18 cellular contexts compared by ENCODE assay signal in genomic region chr6:165817771-165818170, GRCh38.
DNase-seq lines count a peak whose midpoint lies in the region; ATAC-seq, FAIRE-seq and TF ChIP-seq lines count a peak whose summit lies in the region.
"Had no signal": no experiment of that assay in that cellular context is flagged by ENCODE, and none has a peak within 500 bp of the region (broad histone marks: within the 10 kb centered on the region; RNA-seq: fewer than 3 reads in every experiment).

No MANE protein-coding gene starts in this region.

- WGBS in H9 (ENCODE audit: extremely low coverage, insufficient read length, low lambda C conversion rate): no CpG with 5 or more reads among the region's 7 CpGs
- WGBS in H1 (ENCODE audit: extremely low coverage in 1 of 2, insufficient coverage in 1 of 2, insufficient read length in 1 of 2, insufficient replicate concordance in 2 of 2, low coverage in 1 of 2, low lambda C conversion rate in 2 of 2, missing lambda C conversion rate in 1 of 2), 2 experiments: 70% methylated on average over 7 of the region's 7 CpGs; no CpG with 5 or more reads in 1 of the 2 experiments
- WGBS in neuronal stem cell (ENCODE audit: extremely low coverage in 2 of 2, insufficient read length in 2 of 2, insufficient replicate concordance in 1 of 2), 2 donors: no CpG with 5 or more reads among the region's 7 CpGs

- H4K8ac ChIP-seq in H9 (replicated peaks; ENCODE audit: insufficient read length, low read depth, low read length): no peak overlapping the region
- H4K8ac ChIP-seq in H1 (ENCODE audit: extremely low read depth, insufficient read depth, low read length): no peak overlapping the region
- no peak overlapping the region for H4K8ac ChIP-seq in neuronal stem cell (ENCODE audit: low read depth, low read length)

- TF ChIP-seq CTCF in H9 (conservative IDR thresholded peaks at IDR 0.05) (no peak), H1 (IDR thresholded peaks at IDR 0.05; ENCODE audit: control extremely low read depth in 1 of 3, insufficient read depth in 1 of 3, low read depth in 1 of 3, low read length in 3 of 3) (no peak)

- intact Hi-C loops in activated T-helper 2 cell treated with anti-CD3 and anti-CD28 coated beads, Interferon-gamma antibody, Interleukin-2, Interleukin-4, amounts not matched to agents 10 μg/mL and 5 μg/mL and 100 μg/mL, durations not matched to agents 14 hours and 24 hours and 36 hours (cut with micrococcal nuclease): no loop called here

- no peak overlapping the region for H3K4me2 ChIP-seq in H9 (ENCODE audit: insufficient read depth, insufficient read length, low read length)
- H3K4me2 ChIP-seq in H1 (ENCODE audit: insufficient read depth in 1 of 2, low read depth in 2 of 2, low read length in 2 of 2): peak overlapping the region; percentile 39 to 48; a peak in 3 of 4 replicates
- no peak overlapping the region for H3K4me2 ChIP-seq in neuronal stem cell (ENCODE audit: insufficient read depth, low read length, poor library complexity, severe bottlenecking)
- H3K4me2 ChIP-seq: BLaER1 had no signal

- H4K5ac ChIP-seq in H9 (ENCODE audit: insufficient read length, low read depth, low read length): peak overlapping the region; percentile 69
- peak overlapping the region; percentile 25 for H4K5ac ChIP-seq in H1 (ENCODE audit: insufficient read length, low read depth, low read length)

- no peaks in the 10 kb centered on the region for H3K9me3 ChIP-seq in H9 (ENCODE audit: control insufficient read depth, low read depth, low read length)
- no peaks in the 10 kb centered on the region for H3K9me3 ChIP-seq in H1 (ENCODE audit: insufficient read depth in 2 of 2, low read depth in 1 of 2, low read length in 1 of 2)
- no peaks in the 10 kb centered on the region for H3K9me3 ChIP-seq in neuronal stem cell (replicated peaks in 1 of 2; ENCODE audit: control insufficient read depth in 2 of 2, insufficient read depth in 1 of 2, low read depth in 1 of 2, low read length in 2 of 2)
- H3K9me3 ChIP-seq: BLaER1 had no signal

- DNase-seq in H9: no peak
- DNase-seq in H1 (ENCODE audit: low read depth in 1 of 2, low spot score in 2 of 2): no peak
- no peak for DNase-seq in neuronal stem cell (ENCODE audit: low spot score)
- DNase-seq in H54 (ENCODE audit: insufficient read length, low spot score): no peak
- no peak for DNase-seq in activated T-helper 2 cell treated with anti-CD3 and anti-CD28 coated beads, Interferon-gamma antibody, Interleukin-2, Interleukin-4, amounts not matched to agents 10 μg/mL and 5 μg/mL and 100 μg/mL, durations not matched to agents 14 hours and 24 hours and 36 hours (ENCODE audit: low spot score)
- no peak for DNase-seq in HEK293T (ENCODE audit: extremely low spot score)
- DNase-seq: 8988T; CD4-positive, alpha-beta memory T cell; DMS153; DMS79; GDM1; GOT3; HCEC 1CT had no signal

- CTCF ChIA-PET in H1 (lab: Charles Lee; ENCODE audit: partially characterized antibody): interaction anchor here (1.0 to 2.5 kb wide), 2 partner anchors 29 to 32 kb away, joined by 3 to 6 read pairs; no protein-coding TSS in a partner anchor
- CTCF ChIA-PET in HEK293T (lab: Yijun Ruan, JAX): no interaction called here

- H3K4ac ChIP-seq in H9 (ENCODE audit: low read depth, low read length) (no peak overlapping the region), H1 (replicated peaks; ENCODE audit: insufficient read length, low read depth, low read length) (no peak overlapping the region), neuronal stem cell (ENCODE audit: low read length) (no peak overlapping the region)

- H2BK20ac ChIP-seq in H9 (ENCODE audit: low read depth, low read length, poor library complexity, severe bottlenecking) (no peak overlapping the region), H1 (ENCODE audit: low read length) (no peak overlapping the region)

- POLR2A ChIA-PET in H1 (lab: Charles Lee; ENCODE audit: partially characterized antibody) (no interaction called here), HEK293T (lab: Yijun Ruan, JAX) (no interaction called here)

- H3K79me2 ChIP-seq in H9 (ENCODE audit: insufficient read depth, low read length) (no peaks in the 10 kb centered on the region), H1 (ENCODE audit: control insufficient read depth in 1 of 2, insufficient read depth in 2 of 2, low read length in 2 of 2) (no peaks in the 10 kb centered on the region)

- no peak overlapping the region for H2BK5ac ChIP-seq in H9 (ENCODE audit: insufficient read length, low read length)
- H2BK5ac ChIP-seq in H1 (ENCODE audit: low read depth, low read length): peak overlapping the region; percentile 1; the same call in 1 of the 2 replicates
- no peak overlapping the region for H2BK5ac ChIP-seq in neuronal stem cell (ENCODE audit: low read length)

- H3K18ac ChIP-seq in H9 (ENCODE audit: insufficient read length, low read depth, low read length) (peak overlapping the region; percentile 43), H1 (ENCODE audit: extremely low read depth, low read length) (peak overlapping the region; percentile 63), neuronal stem cell (ENCODE audit: low read length) (no peak overlapping the region)

- H3K4me3 Mint-ChIP-seq in H9: no peak overlapping the region; a peak in 2 of 5 replicates
- no peak overlapping the region for H3K4me3 Mint-ChIP-seq in activated T-helper 2 cell treated with anti-CD3 and anti-CD28 coated beads, Interferon-gamma antibody, Interleukin-2, Interleukin-4, amounts not matched to agents 10 μg/mL and 5 μg/mL and 100 μg/mL, durations not matched to agents 14 hours and 24 hours and 36 hours (ENCODE audit: low read depth)
- H3K4me3 Mint-ChIP-seq: CD14-positive monocyte; CD4-positive, alpha-beta memory T cell had no signal

- peak overlapping the region; percentile 22 for H3K27ac ChIP-seq in H9 (ENCODE audit: insufficient read length, low read depth, low read length)
- H3K27ac ChIP-seq in H1 (ENCODE audit: low read depth, low read length): no peak overlapping the region
- no peak overlapping the region for H3K27ac ChIP-seq in neuronal stem cell (replicated peaks; ENCODE audit: low read length)
- H3K27ac ChIP-seq: BLaER1 had no signal

- no peaks in the 10 kb centered on the region for H3K23me2 ChIP-seq in H9 (ENCODE audit: insufficient read length, low read depth, low read length, poor library complexity, severe bottlenecking)
- H3K23me2 ChIP-seq in H1 (ENCODE audit: low read depth, low read length): no peaks in the 10 kb centered on the region

- H3K56ac ChIP-seq in H9 (ENCODE audit: insufficient read length, low read depth, low read length) (no peak overlapping the region), H1 (replicated peaks; ENCODE audit: insufficient read length, low read depth, low read length) (no peak overlapping the region)

- H2BK120ac ChIP-seq in H9 (ENCODE audit: low read depth, low read length, poor library complexity, severe bottlenecking): no peak overlapping the region
- H2BK120ac ChIP-seq in H1 (replicated peaks; ENCODE audit: low read depth, low read length): no peak overlapping the region
- no peak overlapping the region for H2BK120ac ChIP-seq in neuronal stem cell (ENCODE audit: low read depth, low read length)

- TF ChIP-seq POLR2A in H1 (IDR thresholded peaks at IDR 0.05; ENCODE audit: control extremely low read depth in 1 of 2, low read depth in 2 of 2, low read length in 2 of 2) (no peak), H54 (IDR thresholded peaks at IDR 0.05; ENCODE audit: low read depth, low read length) (no peak)

- no peak for TF ChIP-seq EP300 in H1 (IDR thresholded peaks at IDR 0.05; ENCODE audit: borderline replicate concordance in 1 of 2, low read depth in 2 of 2, low read length in 2 of 2)

- H3K27me3 Mint-ChIP-seq in H9 (ENCODE audit: low read depth): peaks cover 12% of the 10 kb centered on the region
- peaks cover 31% of the 10 kb centered on the region for H3K27me3 Mint-ChIP-seq in activated T-helper 2 cell treated with anti-CD3 and anti-CD28 coated beads, Interferon-gamma antibody, Interleukin-2, Interleukin-4, amounts not matched to agents 10 μg/mL and 5 μg/mL and 100 μg/mL, durations not matched to agents 14 hours and 24 hours and 36 hours (ENCODE audit: low read depth)

- H3K36me3 Mint-ChIP-seq in H9 (ENCODE audit: insufficient read depth in 1 of 3, low read depth in 3 of 3): no peaks in the 10 kb centered on the region
- H3K36me3 Mint-ChIP-seq in activated T-helper 2 cell treated with anti-CD3 and anti-CD28 coated beads, Interferon-gamma antibody, Interleukin-2, Interleukin-4, amounts not matched to agents 10 μg/mL and 5 μg/mL and 100 μg/mL, durations not matched to agents 14 hours and 24 hours and 36 hours (ENCODE audit: low read depth): no peaks in the 10 kb centered on the region
- H3K36me3 Mint-ChIP-seq: CD14-positive monocyte; CD4-positive, alpha-beta memory T cell had no signal

- H3K23ac ChIP-seq in H9 (ENCODE audit: insufficient read length, low read depth, low read length) (no peak overlapping the region), H1 (ENCODE audit: insufficient read length) (no peak overlapping the region), neuronal stem cell (ENCODE audit: low read depth, low read length, poor library complexity) (no peak overlapping the region)

- H3K9ac ChIP-seq in H9 (ENCODE audit: extremely low read depth, insufficient read length, low read length): no peak overlapping the region
- no peak overlapping the region for H3K9ac ChIP-seq in H1 (replicated peaks in 1 of 4; ENCODE audit: extremely low read depth in 1 of 4, low read depth in 3 of 4, low read length in 3 of 4)
- H3K9ac ChIP-seq in neuronal stem cell (ENCODE audit: low read depth, low read length, poor library complexity): no peak overlapping the region
- H3K9ac ChIP-seq: BLaER1 had no signal

- peaks cover 46 to 49% of the 10 kb centered on the region in 2 experiments for H3K4me1 Mint-ChIP-seq in H9
- no peaks in the 10 kb centered on the region for H3K4me1 Mint-ChIP-seq in activated T-helper 2 cell treated with anti-CD3 and anti-CD28 coated beads, Interferon-gamma antibody, Interleukin-2, Interleukin-4, amounts not matched to agents 10 μg/mL and 5 μg/mL and 100 μg/mL, durations not matched to agents 14 hours and 24 hours and 36 hours (ENCODE audit: low read depth)
- H3K4me1 Mint-ChIP-seq: CD14-positive monocyte had no signal

- H2AFZ ChIP-seq in H9 (ENCODE audit: low read length) (no peak overlapping the region), H1 (ENCODE audit: low read length) (peak overlapping the region; percentile 48; the same call in 1 of the 2 replicates), neuronal stem cell (ENCODE audit: low read length) (peak overlapping the region; percentile 25)

- no peaks in the 10 kb centered on the region for H3K27me3 ChIP-seq in H9 (ENCODE audit: insufficient read depth, low read length)
- peaks cover 0 to 2% (median 0%) of the 10 kb centered on the region in 4 experiments; a peak in 1 of 7 replicates for H3K27me3 ChIP-seq in H1 (replicated peaks in 1 of 4; ENCODE audit: control insufficient read depth in 3 of 4, extremely low read depth in 1 of 4, insufficient read depth in 3 of 4, low read length in 3 of 4)
- peaks cover 0 to 2% (median 0%) of the 10 kb centered on the region in 3 experiments for H3K27me3 ChIP-seq in neuronal stem cell (ENCODE audit: control insufficient read depth in 3 of 3, insufficient read depth in 3 of 3, low read depth in 1 of 3, low read length in 3 of 3)

- no peak overlapping the region for H3K27ac Mint-ChIP-seq in H9
- no peak overlapping the region for H3K27ac Mint-ChIP-seq in activated T-helper 2 cell treated with anti-CD3 and anti-CD28 coated beads, Interferon-gamma antibody, Interleukin-2, Interleukin-4, amounts not matched to agents 10 μg/mL and 5 μg/mL and 100 μg/mL, durations not matched to agents 14 hours and 24 hours and 36 hours
- H3K27ac Mint-ChIP-seq: CD14-positive monocyte; CD4-positive, alpha-beta memory T cell had no signal

- no peak overlapping the region for H2BK12ac ChIP-seq in H9 (ENCODE audit: insufficient read length, low read depth, low read length)
- H2BK12ac ChIP-seq in H1 (ENCODE audit: low read depth, low read length): peak overlapping the region; percentile 33
- H2BK12ac ChIP-seq in neuronal stem cell (ENCODE audit: low read length): no peak overlapping the region

- FAIRE-seq in H1 (lab: Jason Lieb, UNC) (no peak), H54 (lab: Jason Lieb, UNC) (no peak)
- FAIRE-seq: GM12892, GM18507 had no signal

- no peak overlapping the region for H4K91ac ChIP-seq in H9 (ENCODE audit: insufficient read length, low read depth, low read length)
- no peak overlapping the region for H4K91ac ChIP-seq in H1 (replicated peaks; ENCODE audit: insufficient read length, low read length)
- H4K91ac ChIP-seq in neuronal stem cell (ENCODE audit: low read depth, low read length, poor library complexity): no peak overlapping the region

- no peak for ATAC-seq in GM18519 (IDR thresholded peaks at IDR 0.05; ENCODE audit: low FRiP score, unreplicated experiment)

- H3K4me1 ChIP-seq in H9 (ENCODE audit: insufficient read depth, low read length): peaks cover 15% of the 10 kb centered on the region; the same call in 1 of the 2 replicates
- H3K4me1 ChIP-seq in H1 (replicated peaks in 1 of 4; ENCODE audit: control insufficient read depth in 3 of 4, insufficient read depth in 4 of 4, low read length in 3 of 4): peaks cover 3 to 26% (median 17%) of the 10 kb centered on the region in 4 experiments
- H3K4me1 ChIP-seq in neuronal stem cell (ENCODE audit: control insufficient read depth in 2 of 2, insufficient read depth in 1 of 2, low read depth in 1 of 2, low read length in 2 of 2): peaks cover 11 to 28% of the 10 kb centered on the region in 2 donors
- H3K4me1 ChIP-seq: BLaER1 had no signal

- H2AK5ac ChIP-seq in H9 (ENCODE audit: insufficient read length, low read length) (no peak overlapping the region), H1 (ENCODE audit: low read depth, low read length) (peak overlapping the region; percentile 34; the same call in 1 of the 2 replicates), neuronal stem cell (ENCODE audit: low read depth, low read length) (no peak overlapping the region)

- no peaks in the 10 kb centered on the region for H3K79me1 ChIP-seq in H9 (ENCODE audit: insufficient read depth, low read depth, low read length, poor library complexity, severe bottlenecking)
- H3K79me1 ChIP-seq in H1 (ENCODE audit: low read depth, low read length): no peaks in the 10 kb centered on the region
- no peaks in the 10 kb centered on the region for H3K79me1 ChIP-seq in neuronal stem cell (ENCODE audit: low read depth, low read length)

- no peak for TF ChIP-seq RAD21 in H1 (IDR thresholded peaks at IDR 0.05 in 1 of 2, conservative IDR thresholded peaks at IDR 0.05 in 1 of 2; ENCODE audit: low read depth in 2 of 2, low read length in 2 of 2)

- H2BK15ac ChIP-seq in H9 (ENCODE audit: low read depth, low read length): no peak overlapping the region
- no peak overlapping the region for H2BK15ac ChIP-seq in H1 (ENCODE audit: low read length)
- H2BK15ac ChIP-seq in neuronal stem cell (ENCODE audit: low read length): no peak overlapping the region

- H4K20me1 ChIP-seq in H9 (ENCODE audit: control insufficient read depth, insufficient read depth, insufficient read length): no peaks in the 10 kb centered on the region
- H4K20me1 ChIP-seq in H1 (replicated peaks in 1 of 2; ENCODE audit: control insufficient read depth in 1 of 2, insufficient read depth in 2 of 2, low read length in 2 of 2): no peaks in the 10 kb centered on the region
- H4K20me1 ChIP-seq: BLaER1 had no signal

- no peak overlapping the region for H3K4me3 ChIP-seq in H1 (ENCODE audit: extremely low read depth in 1 of 4, insufficient read depth in 2 of 4, low read depth in 3 of 4, low read length in 4 of 4)
- H3K4me3 ChIP-seq in neuronal stem cell (ENCODE audit: low read length in 2 of 2): no peak overlapping the region
- H3K4me3 ChIP-seq: BLaER1 had no signal

- H3K9me3 Mint-ChIP-seq in H9: no peaks in the 10 kb centered on the region; a peak in 1 of 5 replicates
- no peaks in the 10 kb centered on the region for H3K9me3 Mint-ChIP-seq in activated T-helper 2 cell treated with anti-CD3 and anti-CD28 coated beads, Interferon-gamma antibody, Interleukin-2, Interleukin-4, amounts not matched to agents 10 μg/mL and 5 μg/mL and 100 μg/mL, durations not matched to agents 14 hours and 24 hours and 36 hours
- H3K9me3 Mint-ChIP-seq: CD4-positive, alpha-beta memory T cell had no signal

- H3K14ac ChIP-seq in H9 (ENCODE audit: insufficient read depth, low read length) (no peak overlapping the region), H1 (ENCODE audit: insufficient read length) (no peak overlapping the region), neuronal stem cell (ENCODE audit: low read length) (no peak overlapping the region)

- no peak overlapping the region for H3T11ph ChIP-seq in H9 (ENCODE audit: low read length)

- no peaks in the 10 kb centered on the region for H3K36me3 ChIP-seq in H1 (ENCODE audit: control insufficient read depth in 2 of 4, insufficient read depth in 4 of 4, low read length in 3 of 4)
- H3K36me3 ChIP-seq in neuronal stem cell (replicated peaks in 1 of 2; ENCODE audit: control insufficient read depth in 2 of 2, insufficient read depth in 2 of 2, low read length in 2 of 2): no peaks in the 10 kb centered on the region
- H3K36me3 ChIP-seq: BLaER1 had no signal

Comparison
In these comparisons a context has a peak if more than half of its experiments do, and no peak if none do; other contexts are left out.
1. H3K4me2 ChIP-seq: peak in H1 (2 of 2); none in H9 (single experiment) and neuronal stem cell (single experiment).